Comparison of ENCODE assay signal across 9 cellular contexts in genomic region chr12:53159195-53159834, GRCh38. TPM values are rescaled to one million over a fixed set of nuclear protein-coding genes. Genes with fewer than 3 reads are reported as not detected.
DNase-seq lines count a peak whose midpoint lies in the region; ATAC-seq and TF ChIP-seq lines count a peak whose summit lies in the region.
"Had no signal": no experiment of that assay in that cellular context is flagged by ENCODE, and none has a peak within 500 bp of the region (broad histone marks: within the 10 kb centered on the region; RNA-seq: fewer than 3 reads in every experiment).

No MANE protein-coding gene starts in this region.

- WGBS in esophagus muscularis mucosa = 13% methylated on average over 13 of the region's 14 CpGs

- CTCF ChIA-PET in naive thymus-derived CD4-positive, alpha-beta T cell (lab: Charles Lee) = interaction anchor here (0.7 to 5.4 kb wide), 29 partner anchors 8 to 604 kb away, joined by 3 to 62 read pairs (median 4); partner anchors contain the start of genes AAAS, CSAD, ESPL1 and PFDN5

- intact Hi-C loops in esophagus muscularis mucosa (cut with DNase I) = loop anchor here (2.0 to 10.0 kb wide), 2 partner anchors 31 to 85 kb away; partner anchors contain the start of gene SPRYD3
- intact Hi-C loops in naive thymus-derived CD4-positive, alpha-beta T cell (cut with micrococcal nuclease) = loop anchor here (1.0 kb wide), 11 partner anchors 21 to 186 kb away; partner anchors contain the start of genes CSAD (in 2 of the 2), ZNF740 (in 2 of the 2) and ESPL1 (in 1 of the 2)

- no peak for TF ChIP-seq POLR2A in esophagus muscularis mucosa (IDR thresholded peaks at IDR 0.05; ENCODE audit: low read depth)

- H3K4me3 ChIP-seq in esophagus muscularis mucosa = no peak overlapping the region
- no peak overlapping the region for H3K4me3 ChIP-seq in naive thymus-derived CD4-positive, alpha-beta T cell (ENCODE audit: low read length)

- ATAC-seq in GM19397 (IDR thresholded peaks at IDR 0.05; ENCODE audit: unreplicated experiment) = peak; percentile 83
- ATAC-seq in naive thymus-derived CD4-positive, alpha-beta T cell = peak; percentile 100
- peak; percentile 95 for ATAC-seq in stimulated activated memory B cell treated with anti-CD40 and anti-IgM and Interleukin-4, amounts not matched to agents 10 μg/mL and 1 μg/mL and 100 μg/mL, for 72 hours

- H3K27ac Mint-ChIP-seq in naive thymus-derived CD4-positive, alpha-beta T cell = peak overlapping the region in 6 of 9 donors; percentile 26 to 66 (median 52)
- peak overlapping the region; percentile 73 for H3K27ac Mint-ChIP-seq in stimulated activated memory B cell treated with anti-CD40 and anti-IgM and Interleukin-4, amounts not matched to agents 10 μg/mL and 1 μg/mL and 100 μg/mL, for 72 hours
- H3K27ac Mint-ChIP-seq: IgD-negative memory B cell had no signal

- TF ChIP-seq CTCF in esophagus muscularis mucosa (IDR thresholded peaks at IDR 0.05) = peak in 2 of 3 experiments; percentile 93 to 99

- H3K27me3 ChIP-seq in esophagus muscularis mucosa = no peaks in the 10 kb centered on the region
- no peaks in the 10 kb centered on the region for H3K27me3 ChIP-seq in naive thymus-derived CD4-positive, alpha-beta T cell (ENCODE audit: control insufficient read depth in 2 of 2, insufficient read depth in 2 of 2, low read length in 2 of 2)

- no peak for TF ChIP-seq EP300 in esophagus muscularis mucosa (IDR thresholded peaks at IDR 0.05)

- peak overlapping the region; percentile 54 to 78 (median 72) for H3K27ac ChIP-seq in esophagus muscularis mucosa (replicated peaks in 1 of 4)
- H3K27ac ChIP-seq in naive thymus-derived CD4-positive, alpha-beta T cell (ENCODE audit: low read depth, low read length) = no peak overlapping the region

- peaks cover 4 to 51% (median 37%) of the 10 kb centered on the region in 4 donors for H3K4me1 ChIP-seq in esophagus muscularis mucosa
- H3K4me1 ChIP-seq in naive thymus-derived CD4-positive, alpha-beta T cell (ENCODE audit: control insufficient read depth in 2 of 2, insufficient read depth in 2 of 2, low read length in 2 of 2) = peaks cover 5 to 7% of the 10 kb centered on the region in 2 donors

- peak in 12 of 14 donors; percentile 4 to 79 (median 42) for DNase-seq in C1 segment of cervical spinal cord (lab: John Stamatoyannopoulos, UW)
- peak; percentile 14 for DNase-seq in KG1 (lab: John Stamatoyannopoulos, UW)
- DNase-seq in OCI-M2 (lab: John Stamatoyannopoulos, UW; ENCODE audit: unreplicated experiment) = peak; percentile 47
- DNase-seq in activated T-cell treated with anti-CD3 and anti-CD28 coated beads for 24 hours (ENCODE audit: low read depth) = peak; percentile 86
- DNase-seq in esophagus muscularis mucosa (ENCODE audit: extremely low spot score) = peak; percentile 97
- peak; percentile 72 to 91 (median 85) for DNase-seq in naive thymus-derived CD4-positive, alpha-beta T cell

- no peaks in the 10 kb centered on the region for H3K9me3 ChIP-seq in esophagus muscularis mucosa
- H3K9me3 ChIP-seq in naive thymus-derived CD4-positive, alpha-beta T cell (ENCODE audit: control insufficient read depth in 2 of 3, low read length in 3 of 3) = no peaks in the 10 kb centered on the region

- peaks cover 4 to 12% (median 7%) of the 10 kb centered on the region in 7 donors for H3K4me1 Mint-ChIP-seq in naive thymus-derived CD4-positive, alpha-beta T cell
- H3K4me1 Mint-ChIP-seq in stimulated activated memory B cell treated with anti-CD40 and anti-IgM and Interleukin-4, amounts not matched to agents 10 μg/mL and 1 μg/mL and 100 μg/mL, for 72 hours = peaks cover 9% of the 10 kb centered on the region

- peaks cover 0 to 4% (median 0%) of the 10 kb centered on the region in 5 donors for H3K36me3 Mint-ChIP-seq in naive thymus-derived CD4-positive, alpha-beta T cell
- H3K36me3 Mint-ChIP-seq in stimulated activated memory B cell treated with anti-CD40 and anti-IgM and Interleukin-4, amounts not matched to agents 10 μg/mL and 1 μg/mL and 100 μg/mL, for 72 hours = no peaks in the 10 kb centered on the region

- no peaks in the 10 kb centered on the region for H3K9me3 Mint-ChIP-seq in naive thymus-derived CD4-positive, alpha-beta T cell
- H3K9me3 Mint-ChIP-seq in stimulated activated memory B cell treated with anti-CD40 and anti-IgM and Interleukin-4, amounts not matched to agents 10 μg/mL and 1 μg/mL and 100 μg/mL, for 72 hours = no peaks in the 10 kb centered on the region
- H3K9me3 Mint-ChIP-seq: IgD-negative memory B cell had no signal

- H3K4me3 Mint-ChIP-seq in naive thymus-derived CD4-positive, alpha-beta T cell = peak overlapping the region in 1 of 10 donors; percentile 24
- no peak overlapping the region for H3K4me3 Mint-ChIP-seq in stimulated activated memory B cell treated with anti-CD40 and anti-IgM and Interleukin-4, amounts not matched to agents 10 μg/mL and 1 μg/mL and 100 μg/mL, for 72 hours
- H3K4me3 Mint-ChIP-seq: IgD-negative memory B cell had no signal

- H3K36me3 ChIP-seq in esophagus muscularis mucosa = peaks cover 0 to 24% (median 12%) of the 10 kb centered on the region in 4 donors
- no peaks in the 10 kb centered on the region for H3K36me3 ChIP-seq in naive thymus-derived CD4-positive, alpha-beta T cell (ENCODE audit: control insufficient read depth in 2 of 3, insufficient read depth in 3 of 3, low read length in 3 of 3)

- H3K27me3 Mint-ChIP-seq in naive thymus-derived CD4-positive, alpha-beta T cell = no peaks in the 10 kb centered on the region
- no peaks in the 10 kb centered on the region for H3K27me3 Mint-ChIP-seq in stimulated activated memory B cell treated with anti-CD40 and anti-IgM and Interleukin-4, amounts not matched to agents 10 μg/mL and 1 μg/mL and 100 μg/mL, for 72 hours
- H3K27me3 Mint-ChIP-seq: IgD-negative memory B cell had no signal

- POLR2A ChIA-PET in naive thymus-derived CD4-positive, alpha-beta T cell (lab: Charles Lee) = interaction anchor here (0.6 to 2.2 kb wide), 12 partner anchors 13 to 349 kb away, joined by 3 to 7 read pairs (median 4); partner anchors contain the start of genes CSAD, ITGB7, MAP3K12 and ZNF740

RNA-seq across cellular contexts. Expression of gene ZNF740, which starts 21.2 kb away (rescaled TPM):
- 10 to 100 TPM; 12.4 to 19.6 (median 15.3) TPM for total RNA-seq in esophagus muscularis mucosa
- total RNA-seq in naive thymus-derived CD4-positive, alpha-beta T cell = 100 to 1,000 TPM in 2 of 5 experiments, 10 to 100 TPM in 3; 37.2 to 135 (median 49.5) TPM
- 1 to 10 TPM; 3.6 to 3.8 TPM for polyA plus RNA-seq in naive thymus-derived CD4-positive, alpha-beta T cell

RNA-seq across cellular contexts. Expression of gene CSAD, which starts 21.4 kb away (rescaled TPM):
- total RNA-seq in esophagus muscularis mucosa = 10 to 100 TPM; 10.8 to 27.8 (median 15.0) TPM
- total RNA-seq in naive thymus-derived CD4-positive, alpha-beta T cell = 10 to 100 TPM; 34.1 to 76.3 (median 69.1) TPM
- polyA plus RNA-seq in naive thymus-derived CD4-positive, alpha-beta T cell = 1 to 10 TPM; 1.3 to 2.1 TPM

RNA-seq across cellular contexts. Expression of gene ITGB7, which starts 47.7 kb away (rescaled TPM):
- 1 to 10 TPM; 1.1 to 1.8 (median 1.4) TPM for total RNA-seq in esophagus muscularis mucosa
- 100 to 1,000 TPM; 208 to 760 (median 408) TPM for total RNA-seq in naive thymus-derived CD4-positive, alpha-beta T cell
- 100 to 1,000 TPM; 191 to 205 TPM for polyA plus RNA-seq in naive thymus-derived CD4-positive, alpha-beta T cell

RNA-seq across cellular contexts. Expression of gene SOAT2, which starts 56.0 kb away (rescaled TPM):
- total RNA-seq in esophagus muscularis mucosa = not detected
- total RNA-seq in naive thymus-derived CD4-positive, alpha-beta T cell = under 1 TPM in 4 of 5 experiments, not detected in 1; 0.35 to 0.69 (median 0.51) TPM
- polyA plus RNA-seq in naive thymus-derived CD4-positive, alpha-beta T cell = under 1 TPM in 1 of 2 donors, not detected in 1; 0.31 TPM
- polyA plus RNA-seq: IgD-negative memory B cell had no signal

Comparison
In these comparisons a context has a peak if more than half of its experiments do, and no peak if none do; other contexts are left out.
1. DNase-seq: peak in every context shown above with its lines; median percentile 97 in esophagus muscularis mucosa; 86 in activated T-cell treated with anti-CD3 and anti-CD28 coated beads for 24 hours; 85 in naive thymus-derived CD4-positive, alpha-beta T cell; 47 in OCI-M2; 42 in C1 segment of cervical spinal cord; 14 in KG1.
2. RNA of gene ITGB7, which starts 47.7 kb away (total RNA-seq): 208 to 760 TPM in naive thymus-derived CD4-positive, alpha-beta T cell; 1.1 to 1.8 TPM in esophagus muscularis mucosa; every median in the first group is over 10 times any median in the second.
3. Peak in every context shown above with its lines, with median percentiles within 50 percentile points of each other: ATAC-seq.